In the genomic region with DNA sequence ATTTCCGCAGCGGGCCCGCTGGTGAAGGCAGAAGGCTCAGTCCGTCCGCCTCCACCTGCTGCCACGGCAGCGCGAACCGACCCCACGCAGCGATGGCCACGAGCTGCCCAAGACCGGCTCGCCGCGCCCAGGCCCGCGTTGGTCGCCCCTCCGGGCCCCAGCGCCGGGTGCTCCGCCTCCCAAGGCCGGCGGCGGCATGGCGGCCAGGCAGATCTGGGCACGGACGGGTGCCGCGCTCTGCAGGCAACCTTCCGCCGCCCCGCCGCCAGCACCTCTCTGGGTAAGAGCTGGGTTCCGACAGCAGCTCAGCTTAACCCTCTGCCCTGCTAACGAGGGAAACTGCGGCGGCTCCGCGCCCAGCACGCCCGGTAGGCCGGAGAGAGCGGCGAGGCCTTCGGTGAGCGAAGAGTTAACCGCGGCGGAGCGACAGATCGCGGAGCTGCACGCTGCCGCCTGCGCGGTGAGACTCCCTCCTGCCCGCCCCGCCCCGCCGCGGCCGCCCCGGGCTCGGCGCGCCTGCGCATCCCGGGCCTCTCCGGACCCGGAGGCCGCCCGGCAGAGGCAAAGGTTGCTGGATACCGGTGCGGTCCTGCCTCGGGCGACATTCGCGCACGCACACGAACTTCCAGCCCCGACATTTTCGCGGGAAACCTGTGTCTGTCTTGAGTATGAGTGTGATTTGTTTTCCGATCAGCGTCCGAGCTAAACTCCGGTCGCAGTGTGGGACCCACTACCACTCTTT, we compare ENCODE assay signal across 8 cellular contexts. TPM values are rescaled to one million over a fixed set of nuclear protein-coding genes. Genes with fewer than 3 reads are reported as not detected.
A peak's percentile ranks its signal among the peaks of the same experiment; 100 is the strongest.
DNase-seq lines count a peak whose midpoint lies in the region; ATAC-seq and TF ChIP-seq lines count a peak whose summit lies in the region.

A gene (plus strand): TSS at position 177 of the 742 bp plus-strand sequence. CDS start 20 bp downstream, at position 197.

- H3K9ac ChIP-seq in colonic mucosa (ENCODE audit: low read depth in 2 of 2, low read length in 2 of 2), result peak within 1 kb of the TSS; percentile 77 to 80

- H3K9me3 ChIP-seq in colonic mucosa, result no peaks in the 10 kb centered on the region

- intact Hi-C loops in colonic mucosa (cut with DNase I), result no loop called here

- no peaks in the 10 kb centered on the region for H3K36me3 ChIP-seq in colonic mucosa

- H3K27me3 ChIP-seq in colonic mucosa, result peaks cover 3% of the 10 kb centered on the region

- H3K4me1 ChIP-seq in colonic mucosa, result peaks cover 5% of the 10 kb centered on the region

- no peak for TF ChIP-seq CTCF in colonic mucosa (IDR thresholded peaks at IDR 0.05)

- peak; percentile 100 for DNase-seq in AG20443 (ENCODE audit: low spot score)
- peak; percentile 87 for DNase-seq in NCI-H345 (lab: John Stamatoyannopoulos, UW)
- DNase-seq in activated CD4-positive, alpha-beta T cell treated with anti-CD3 and anti-CD28 coated beads for 24 hours (ENCODE audit: low read depth in 2 of 2), result peak; percentile 62 to 68
- peak; percentile 88 for DNase-seq in colonic mucosa
- DNase-seq in left lobe of liver (ENCODE audit: low spot score), result peak; percentile 93
- peak; percentile 69 for DNase-seq in stimulated activated CD4-positive, alpha-beta T cell treated with anti-CD3 and anti-CD28 coated beads, Interleukin-2, amount 100 ng/mL, for 4 hours (ENCODE audit: low read depth)

- H3K4me3 ChIP-seq in colonic mucosa, result peak within 1 kb of the TSS; percentile 75

- peak within 1 kb of the TSS; percentile 81 for H3K27ac ChIP-seq in colonic mucosa

- ATAC-seq in GM19025 (IDR thresholded peaks at IDR 0.05; ENCODE audit: low read depth, unreplicated experiment) (peak; percentile 97), HG03196 (IDR thresholded peaks at IDR 0.05; ENCODE audit: unreplicated experiment) (peak; percentile 98), left lobe of liver (peak; percentile 95)

RNA-seq across cellular contexts. Expression of the gene that starts here (rescaled TPM):
- 1 to 10 TPM; 2.7 to 5.4 TPM for total RNA-seq in colonic mucosa
- total RNA-seq in left lobe of liver, result 7.0 TPM

Comparison
In these comparisons a context has a peak if more than half of its experiments do, and no peak if none do; other contexts are left out.
1. Peak in every context shown above with its lines: DNase-seq, ATAC-seq, H3K4me3 ChIP-seq and H3K27ac ChIP-seq.